2 cellular contexts compared by ENCODE assay signal in the genomic region with DNA sequence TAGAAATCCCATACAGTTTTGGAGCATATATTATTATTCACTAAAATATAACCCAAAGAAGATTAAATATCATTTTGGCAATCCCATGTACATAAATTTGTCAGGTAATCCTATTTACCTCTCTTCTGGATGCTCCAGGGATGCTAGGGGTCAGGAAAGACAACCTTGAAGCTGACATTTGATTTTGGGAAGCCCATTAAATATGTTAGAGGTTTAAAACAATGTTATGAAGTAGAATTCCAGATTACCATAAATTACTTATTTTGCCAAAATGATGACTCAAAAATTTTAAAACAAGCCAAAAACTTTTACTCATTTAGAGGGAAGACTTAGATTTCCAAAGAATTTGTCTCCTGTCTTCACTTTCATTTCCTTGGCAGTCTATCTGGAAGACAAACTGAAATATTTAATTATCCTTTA.
TF ChIP-seq lines count a peak whose summit lies in the region.

No MANE protein-coding gene starts in this region.

TF ChIP-seq in HEK293, 187 proteins besides CTCF, POLR2A, EP300 and RAD21:
- TF ChIP-seq SETDB1 (IDR thresholded peaks at IDR 0.05; ENCODE audit: insufficient read length, low read length) (peak; percentile 96), SP7 (tag by site-specific recombination; IDR thresholded peaks at IDR 0.05) (no peak)

TF ChIP-seq in K562, 482 proteins besides CTCF, POLR2A, EP300 and RAD21 (continued from another document):
- no peak for TF ChIP-seq CSDE1 (IDR thresholded peaks at IDR 0.05)
- TF ChIP-seq HLTF (IDR thresholded peaks at IDR 0.05): 0 out of 2 replicates have a peak, but pooled peaks have one; percentile 49
- TF ChIP-seq TRIM28 (IDR thresholded peaks at IDR 0.05): peak; percentile 95
- TF ChIP-seq, protein P1, sequence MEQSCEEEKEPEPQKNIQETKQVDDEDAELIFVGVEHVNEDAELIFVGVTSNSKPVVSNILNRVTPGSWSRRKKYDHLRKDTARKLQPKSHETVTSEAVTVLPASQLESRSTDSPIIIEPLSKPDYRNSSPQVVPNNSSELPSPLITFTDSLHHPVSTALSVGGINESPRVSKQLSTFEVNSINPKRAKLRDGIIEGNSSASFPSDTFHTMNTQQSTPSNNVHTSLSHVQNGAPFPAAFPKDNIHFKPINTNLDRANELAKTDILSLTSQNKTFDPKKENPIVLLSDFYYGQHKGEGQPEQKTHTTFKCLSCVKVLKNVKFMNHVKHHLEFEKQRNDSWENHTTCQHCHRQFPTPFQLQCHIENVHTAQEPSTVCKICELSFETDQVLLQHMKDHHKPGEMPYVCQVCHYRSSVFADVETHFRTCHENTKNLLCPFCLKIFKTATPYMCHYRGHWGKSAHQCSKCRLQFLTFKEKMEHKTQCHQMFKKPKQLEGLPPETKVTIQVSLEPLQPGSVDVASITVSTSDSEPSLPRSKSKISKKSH (CRISPR knock-in tag; IDR thresholded peaks at IDR 0.05): 0 out of 2 replicates have a peak, but pooled peaks have one; percentile 48
- TF ChIP-seq NCOA4 (IDR thresholded peaks at IDR 0.05; ENCODE audit: partially characterized antibody): no peak
- TF ChIP-seq U2AF1 (optimal IDR thresholded peaks at IDR 0.05; ENCODE audit: low read depth, low read length): no peak
- TF ChIP-seq CBX3 (IDR thresholded peaks at IDR 0.05; ENCODE audit: borderline replicate concordance in 1 of 2, low read length in 2 of 2): 0 out of 3 replicates have a peak, but pooled peaks of 1 of the 2 experiments have one; percentile 36
- TF ChIP-seq, protein P2, sequence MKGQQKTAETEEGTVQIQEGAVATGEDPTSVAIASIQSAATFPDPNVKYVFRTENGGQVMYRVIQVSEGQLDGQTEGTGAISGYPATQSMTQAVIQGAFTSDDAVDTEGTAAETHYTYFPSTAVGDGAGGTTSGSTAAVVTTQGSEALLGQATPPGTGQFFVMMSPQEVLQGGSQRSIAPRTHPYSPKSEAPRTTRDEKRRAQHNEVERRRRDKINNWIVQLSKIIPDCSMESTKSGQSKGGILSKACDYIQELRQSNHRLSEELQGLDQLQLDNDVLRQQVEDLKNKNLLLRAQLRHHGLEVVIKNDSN (CRISPR knock-in tag; IDR thresholded peaks at IDR 0.05): no peak
- TF ChIP-seq POLR2B (IDR thresholded peaks at IDR 0.05; ENCODE audit: low read depth, partially characterized antibody): no peak
